35 cellular contexts compared by ENCODE assay signal in the genomic region with DNA sequence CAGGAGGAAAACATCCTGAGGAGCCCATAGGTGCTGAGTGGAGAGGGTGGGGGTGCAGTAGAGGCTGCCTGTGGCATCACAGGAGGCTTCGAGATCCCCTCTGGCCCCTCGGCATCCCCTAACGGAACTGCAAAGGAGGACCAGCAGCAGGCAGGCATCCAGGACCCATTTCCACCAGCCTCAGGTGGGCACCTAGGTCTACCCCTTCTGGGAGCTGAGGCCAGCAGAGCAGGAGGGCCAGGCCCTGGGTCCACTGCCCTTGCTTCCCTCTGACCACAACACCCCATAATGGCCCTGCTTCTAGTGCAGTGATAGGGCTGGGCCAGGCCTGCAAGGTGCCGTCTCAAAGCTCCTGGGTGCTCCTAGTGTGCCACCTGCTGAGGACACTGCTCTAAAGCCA.
"Had no signal": no experiment of that assay in that cellular context is flagged by ENCODE, and none has a peak within 500 bp of the region (broad histone marks: within the 10 kb centered on the region; RNA-seq: fewer than 3 reads in every experiment).

No MANE protein-coding gene starts in this region.

- H3K27ac ChIP-seq: adrenal gland, body of pancreas, cardiac muscle cell, colonic mucosa, dorsolateral prefrontal cortex, esophagus muscularis mucosa, foreskin keratinocyte, gastrocnemius medialis, heart left ventricle, WERI-Rb-1 had no signal

- DNase-seq: activated B cell treated with CpG ODN at 0.5 μM for 24 hours; activated CD4-positive, alpha-beta T cell treated with anti-CD3 and anti-CD28 coated beads for 48 hours; activated CD4-positive, alpha-beta T cell treated with anti-CD3 and anti-CD28 coated beads, Interleukin-2, amount 50 U/mL, for 1 hour; activated CD4-positive, alpha-beta T cell treated with anti-CD3 and anti-CD28 coated beads, Interleukin-2, amount 50 U/mL, for 48 hours; activated CD8-positive, alpha-beta memory T cell treated with anti-CD3 and anti-CD28 coated beads for 24 hours; activated CD8-positive, alpha-beta T cell treated with anti-CD3 and anti-CD28 coated beads for 36 hours; activated effector memory CD4-positive, alpha-beta T cell treated with Interleukin-2 at 50 U/mL for 16 hours; activated naive CD4-positive, alpha-beta T cell treated with anti-CD3 and anti-CD28 coated beads for 36 hours; activated naive CD8-positive, alpha-beta T cell treated with anti-CD3 and anti-CD28 coated beads for 36 hours; activated naive CD8-positive, alpha-beta T cell treated with anti-CD3 and anti-CD28 coated beads, Interleukin-2, amount 50 U/mL, for 24 hours; activated T-cell treated with anti-CD3 and anti-CD28 coated beads, Interleukin-2, amount 50 U/mL, for 4 hours; amygdala; aorta; body of pancreas; central memory CD4-positive, alpha-beta T cell; cerebellar nuclear complex; colonic mucosa; dorsolateral prefrontal cortex; effector CD4-positive, alpha-beta T cell; gastrocnemius medialis; glutamatergic neuron; heart left ventricle; T-helper 1 cell; T-helper 17 cell; T1000; WERI-Rb-1 had no signal

- H3K36me3 ChIP-seq: adrenal gland, cardiac muscle cell, colonic mucosa, esophagus muscularis mucosa, gastrocnemius medialis, heart left ventricle, WERI-Rb-1 had no signal

- H3K4me3 ChIP-seq: adrenal gland, body of pancreas, cardiac muscle cell, colonic mucosa, dorsolateral prefrontal cortex, esophagus muscularis mucosa, gastrocnemius medialis, heart left ventricle had no signal

- ATAC-seq: activated CD4-positive, CD25-positive, alpha-beta regulatory T cell treated with anti-CD3 and anti-CD28 coated beads, Interleukin-2, amount 50 U/mL, for 24 hours; activated CD8-positive, alpha-beta T cell treated with anti-CD3 and anti-CD28 coated beads for 36 hours; activated naive CD8-positive, alpha-beta T cell treated with anti-CD3 and anti-CD28 coated beads, Interleukin-2, amount 50 U/mL, for 24 hours; activated T-cell treated with anti-CD3 and anti-CD28 coated beads, Interleukin-2, amount 50 U/mL, for 4 hours; activated T-helper 17 cell treated with anti-CD3 and anti-CD28 coated beads, Interleukin-2, amount 50 U/mL, for 72 hours; body of pancreas; foreskin keratinocyte; gastrocnemius medialis; heart left ventricle; T-helper 17 cell had no signal

- H3K4me3 Mint-ChIP-seq: activated B cell treated with CpG ODN at 0.5 μM for 24 hours; activated CD8-positive, alpha-beta T cell treated with anti-CD3 and anti-CD28 coated beads for 36 hours; activated naive CD4-positive, alpha-beta T cell treated with anti-CD3 and anti-CD28 coated beads for 36 hours; activated naive CD4-positive, alpha-beta T cell treated with anti-CD3 and anti-CD28 coated beads, Interleukin-2, amount 50 U/mL, for 24 hours; activated naive CD8-positive, alpha-beta T cell treated with anti-CD3 and anti-CD28 coated beads for 36 hours; activated naive CD8-positive, alpha-beta T cell treated with anti-CD3 and anti-CD28 coated beads, Interleukin-2, amount 50 U/mL, for 24 hours; activated T-cell treated with anti-CD3 and anti-CD28 coated beads, Interleukin-2, amount 50 U/mL, for 4 hours; activated T-helper 17 cell treated with anti-CD3 and anti-CD28 coated beads, Interleukin-2, amount 50 U/mL, for 72 hours; dendritic cell treated with granulocyte-macrophage colony-stimulating factor and Interleukin-4, amounts not matched to agents 40 ng/mL and 50 ng/mL, for 4 days; T-helper 17 cell; T-helper 2 cell treated with Interferon-gamma antibody and Interleukin-4, amounts not matched to agents 5 μg/mL and 100 μg/mL, for 36 hours had no signal

- H3K27me3 Mint-ChIP-seq: activated B cell treated with CpG ODN at 0.5 μM for 24 hours had no signal

- H3K4me1 ChIP-seq: adrenal gland, body of pancreas, colonic mucosa, esophagus muscularis mucosa, foreskin keratinocyte, gastrocnemius medialis had no signal

- H3K9me3 Mint-ChIP-seq: activated CD8-positive, alpha-beta T cell treated with anti-CD3 and anti-CD28 coated beads for 36 hours; activated naive CD4-positive, alpha-beta T cell treated with anti-CD3 and anti-CD28 coated beads for 36 hours; activated naive CD8-positive, alpha-beta T cell treated with anti-CD3 and anti-CD28 coated beads for 36 hours; activated naive CD8-positive, alpha-beta T cell treated with anti-CD3 and anti-CD28 coated beads, Interleukin-2, amount 50 U/mL, for 24 hours; activated T-cell treated with anti-CD3 and anti-CD28 coated beads, Interleukin-2, amount 50 U/mL, for 4 hours; activated T-helper 17 cell treated with anti-CD3 and anti-CD28 coated beads, Interleukin-2, amount 50 U/mL, for 72 hours; dendritic cell treated with granulocyte-macrophage colony-stimulating factor and Interleukin-4, amounts not matched to agents 40 ng/mL and 50 ng/mL, for 4 days; T-helper 2 cell treated with Interferon-gamma antibody and Interleukin-4, amounts not matched to agents 5 μg/mL and 100 μg/mL, for 36 hours had no signal

- H3K4me1 Mint-ChIP-seq: activated B cell treated with CpG ODN at 0.5 μM for 24 hours; activated naive CD4-positive, alpha-beta T cell treated with anti-CD3 and anti-CD28 coated beads, Interleukin-2, amount 50 U/mL, for 24 hours; activated naive CD8-positive, alpha-beta T cell treated with anti-CD3 and anti-CD28 coated beads for 36 hours; activated naive CD8-positive, alpha-beta T cell treated with anti-CD3 and anti-CD28 coated beads, Interleukin-2, amount 50 U/mL, for 24 hours had no signal

- H3K36me3 Mint-ChIP-seq: activated naive CD4-positive, alpha-beta T cell treated with anti-CD3 and anti-CD28 coated beads, Interleukin-2, amount 50 U/mL, for 24 hours; activated naive CD8-positive, alpha-beta T cell treated with anti-CD3 and anti-CD28 coated beads for 36 hours had no signal

- H3K27ac Mint-ChIP-seq: activated B cell treated with CpG ODN at 0.5 μM for 24 hours; activated CD8-positive, alpha-beta T cell treated with anti-CD3 and anti-CD28 coated beads for 36 hours; activated naive CD4-positive, alpha-beta T cell treated with anti-CD3 and anti-CD28 coated beads for 36 hours; activated naive CD4-positive, alpha-beta T cell treated with anti-CD3 and anti-CD28 coated beads, Interleukin-2, amount 50 U/mL, for 24 hours; activated naive CD8-positive, alpha-beta T cell treated with anti-CD3 and anti-CD28 coated beads for 36 hours; activated naive CD8-positive, alpha-beta T cell treated with anti-CD3 and anti-CD28 coated beads, Interleukin-2, amount 50 U/mL, for 24 hours; activated T-helper 17 cell treated with anti-CD3 and anti-CD28 coated beads, Interleukin-2, amount 50 U/mL, for 72 hours; dendritic cell treated with granulocyte-macrophage colony-stimulating factor and Interleukin-4, amounts not matched to agents 40 ng/mL and 50 ng/mL, for 4 days; T-helper 17 cell; T-helper 2 cell treated with Interferon-gamma antibody and Interleukin-4, amounts not matched to agents 5 μg/mL and 100 μg/mL, for 36 hours had no signal

- H3K27me3 ChIP-seq: adrenal gland, body of pancreas, cardiac muscle cell, colonic mucosa had no signal

- H3K9me3 ChIP-seq: adrenal gland, body of pancreas, colonic mucosa, esophagus muscularis mucosa, gastrocnemius medialis, heart left ventricle had no signal
